In genomic region chr9:19875291-19875910, GRCh38 we compare ENCODE assay signal across 25 cellular contexts.
DNase-seq lines count a peak whose midpoint lies in the region; ATAC-seq and TF ChIP-seq lines count a peak whose summit lies in the region.
"Had no signal": no experiment of that assay in that cellular context is flagged by ENCODE, and none has a peak within 500 bp of the region (broad histone marks: within the 10 kb centered on the region; RNA-seq: fewer than 3 reads in every experiment).

No MANE protein-coding gene starts in this region.

- ATAC-seq in GM19324 (IDR thresholded peaks at IDR 0.05; ENCODE audit: low FRiP score, unreplicated experiment), result no peak
- ATAC-seq: heart right ventricle, SK-N-SH treated with all-trans-retinoic acid at 6 μM for 48 hours had no signal

- H3K36me3 Mint-ChIP-seq in glutamatergic neuron (ENCODE audit: unreplicated experiment), result peaks cover 8% of the 10 kb centered on the region

- TF ChIP-seq CTCF in AG10803 (conservative IDR thresholded peaks at IDR 0.05; ENCODE audit: low read length) (no peak), choroid plexus epithelial cell (conservative IDR thresholded peaks at IDR 0.05; ENCODE audit: low read depth, low read length) (no peak), glutamatergic neuron (IDR thresholded peaks at IDR 0.05; ENCODE audit: partially characterized antibody, unreplicated experiment) (no peak)

- no peaks in the 10 kb centered on the region for H3K27me3 Mint-ChIP-seq in glutamatergic neuron (ENCODE audit: unreplicated experiment)

- DNase-seq in AG10803 (ENCODE audit: low read depth), result peak; percentile 25
- DNase-seq in LHCN-M2 (ENCODE audit: low read depth), result peak; percentile 87
- peak; percentile 20 for DNase-seq in choroid plexus epithelial cell (ENCODE audit: low read depth)
- peak; percentile 83 for DNase-seq in myocyte (ENCODE audit: low read depth)
- no peak for DNase-seq in DMS114 treated with DMSO at 0.1 percent for 48 hours (lab: John Stamatoyannopoulos, UW; ENCODE audit: unreplicated experiment)
- no peak for DNase-seq in glutamatergic neuron
- no peak for DNase-seq in pons (ENCODE audit: low spot score)
- DNase-seq: activated CD4-positive, alpha-beta T cell treated with anti-CD3 and anti-CD28 coated beads for 4 hours; activated CD8-positive, alpha-beta memory T cell treated with anti-CD3 and anti-CD28 coated beads for 24 hours; activated gamma-delta T cell; activated naive CD8-positive, alpha-beta T cell treated with anti-CD3 and anti-CD28 coated beads, Interleukin-2, amount 10 ng/mL, durations not matched to agents 7 days and 5 days; AML-193; CD4-positive, alpha-beta T cell; DMS153; H9; heart right ventricle; NCI-H1436; sigmoid colon; stimulated activated naive CD4-positive, alpha-beta T cell treated with Interleukin-2 at 50 U/mL for 16 hours; T-helper 2 cell; testis had no signal

- no peak overlapping the region for H3K27ac Mint-ChIP-seq in glutamatergic neuron (ENCODE audit: unreplicated experiment)
- H3K27ac Mint-ChIP-seq: activated naive CD8-positive, alpha-beta T cell treated with anti-CD3 and anti-CD28 coated beads, Interleukin-2, amount 10 ng/mL, durations not matched to agents 7 days and 5 days; CD4-positive, alpha-beta T cell; H9 had no signal

- H3K9me3 Mint-ChIP-seq in glutamatergic neuron (ENCODE audit: unreplicated experiment), result peaks cover 2% of the 10 kb centered on the region

- H3K4me3 Mint-ChIP-seq in glutamatergic neuron (ENCODE audit: unreplicated experiment), result no peak overlapping the region
- H3K4me3 Mint-ChIP-seq: activated naive CD8-positive, alpha-beta T cell treated with anti-CD3 and anti-CD28 coated beads, Interleukin-2, amount 10 ng/mL, durations not matched to agents 7 days and 5 days; CD4-positive, alpha-beta T cell; H9; neural crest cell had no signal

- H3K4me1 Mint-ChIP-seq in glutamatergic neuron (ENCODE audit: low read depth, unreplicated experiment), result no peaks in the 10 kb centered on the region
- H3K4me1 Mint-ChIP-seq: activated naive CD8-positive, alpha-beta T cell treated with anti-CD3 and anti-CD28 coated beads, Interleukin-2, amount 10 ng/mL, durations not matched to agents 7 days and 5 days; H9; neural crest cell had no signal

- H3K4me3 ChIP-seq in AG10803 (ENCODE audit: low read length) (no peak overlapping the region), choroid plexus epithelial cell (ENCODE audit: low read depth, low read length) (no peak overlapping the region)
- H3K4me3 ChIP-seq: heart right ventricle, sigmoid colon, testis, vagina had no signal

Comparison
In these comparisons a context has a peak if more than half of its experiments do, and no peak if none do; other contexts are left out.
1. DNase-seq: peak in AG10803 (single experiment), LHCN-M2 (single experiment), choroid plexus epithelial cell (single experiment) and myocyte (single experiment); none in DMS114 treated with DMSO at 0.1 percent for 48 hours (single experiment), glutamatergic neuron (single experiment) and pons (single experiment).